In genomic region chr2:75808039-75808438, GRCh38 we compare ENCODE assay signal across 16 cellular contexts.
DNase-seq lines count a peak whose midpoint lies in the region; ATAC-seq, FAIRE-seq and TF ChIP-seq lines count a peak whose summit lies in the region.
"Had no signal": no experiment of that assay in that cellular context is flagged by ENCODE, and none has a peak within 500 bp of the region (broad histone marks: within the 10 kb centered on the region; RNA-seq: fewer than 3 reads in every experiment).

No MANE protein-coding gene starts in this region.

- no peak for FAIRE-seq in H1 (lab: Jason Lieb, UNC)

- peak; percentile 70 to 93 for ATAC-seq in lower lobe of right lung
- peak; percentile 36 to 92 for ATAC-seq in upper lobe of left lung (ENCODE audit: low FRiP score in 2 of 2)
- ATAC-seq in effector memory CD8-positive, alpha-beta T cell (replicated peaks) = no peak

- no peak overlapping the region for H2AK5ac ChIP-seq in H1 (ENCODE audit: low read depth, low read length)

- peaks cover 0 to 1% of the 10 kb centered on the region in 2 donors for H3K9me3 Mint-ChIP-seq in effector memory CD8-positive, alpha-beta T cell
- H3K9me3 Mint-ChIP-seq: CD8-positive, alpha-beta memory T cell; IgD-negative memory B cell had no signal

- H3K36me3 Mint-ChIP-seq in effector memory CD8-positive, alpha-beta T cell (ENCODE audit: insufficient read depth) = no peaks in the 10 kb centered on the region
- H3K36me3 Mint-ChIP-seq: CD8-positive, alpha-beta memory T cell; IgD-negative memory B cell had no signal

- H2BK20ac ChIP-seq in H1 (ENCODE audit: low read length) = no peak overlapping the region

- TF ChIP-seq CTCF in H1 (IDR thresholded peaks at IDR 0.05; ENCODE audit: control extremely low read depth in 1 of 3, insufficient read depth in 1 of 3, low read depth in 1 of 3, low read length in 3 of 3) (no peak), lower lobe of right lung (IDR thresholded peaks at IDR 0.05) (no peak), upper lobe of left lung (IDR thresholded peaks at IDR 0.05) (no peak)

- no peaks in the 10 kb centered on the region for H3K27me3 ChIP-seq in H1 (replicated peaks in 1 of 4; ENCODE audit: control insufficient read depth in 3 of 4, extremely low read depth in 1 of 4, insufficient read depth in 3 of 4, low read length in 3 of 4)
- H3K27me3 ChIP-seq in lower lobe of right lung (ENCODE audit: low read depth) = no peaks in the 10 kb centered on the region
- H3K27me3 ChIP-seq in upper lobe of left lung = no peaks in the 10 kb centered on the region

- no peaks in the 10 kb centered on the region for H3K4me1 Mint-ChIP-seq in effector memory CD8-positive, alpha-beta T cell (ENCODE audit: low read depth in 2 of 2)
- H3K4me1 Mint-ChIP-seq: CD8-positive, alpha-beta memory T cell; IgD-negative memory B cell had no signal

- H3K14ac ChIP-seq in H1 (ENCODE audit: insufficient read length) = no peak overlapping the region

- H3K4me3 Mint-ChIP-seq in effector memory CD8-positive, alpha-beta T cell = no peak overlapping the region
- H3K4me3 Mint-ChIP-seq: IgD-negative memory B cell had no signal

- POLR2A ChIA-PET in H1 (lab: Charles Lee; ENCODE audit: partially characterized antibody) = no interaction called here

- no peak overlapping the region for H3K4me2 ChIP-seq in H1 (ENCODE audit: insufficient read depth in 1 of 2, low read depth in 2 of 2, low read length in 2 of 2)

- WGBS in H1 (ENCODE audit: extremely low coverage in 1 of 2, insufficient coverage in 1 of 2, insufficient read length in 1 of 2, insufficient replicate concordance in 2 of 2, low coverage in 1 of 2, low lambda C conversion rate in 2 of 2, missing lambda C conversion rate in 1 of 2), 2 experiments = 89% methylated on average over 2 of the region's 2 CpGs; no CpG with 5 or more reads in 1 of the 2 experiments
- WGBS in upper lobe of left lung, 2 donors = 57 to 79% methylated on average over 2 of the region's 2 CpGs

- no peak overlapping the region for H3K4me3 ChIP-seq in H1 (ENCODE audit: extremely low read depth in 1 of 4, insufficient read depth in 2 of 4, low read depth in 3 of 4, low read length in 4 of 4)
- no peak overlapping the region for H3K4me3 ChIP-seq in lower lobe of right lung
- no peak overlapping the region for H3K4me3 ChIP-seq in upper lobe of left lung
- H3K4me3 ChIP-seq: HAP-1 had no signal

- H3K79me1 ChIP-seq in H1 (ENCODE audit: low read depth, low read length) = no peaks in the 10 kb centered on the region

- no peaks in the 10 kb centered on the region; the same call in 1 of the 2 replicates for H3K23me2 ChIP-seq in H1 (ENCODE audit: low read depth, low read length)

- H4K8ac ChIP-seq in H1 (ENCODE audit: extremely low read depth, insufficient read depth, low read length) = no peak overlapping the region

- H3K23ac ChIP-seq in H1 (ENCODE audit: insufficient read length) = no peak overlapping the region

- intact Hi-C loops in lower lobe of right lung (cut with DNase I) = no loop called here

- no peaks in the 10 kb centered on the region for H3K9me3 ChIP-seq in H1 (ENCODE audit: insufficient read depth in 2 of 2, low read depth in 1 of 2, low read length in 1 of 2)
- no peaks in the 10 kb centered on the region for H3K9me3 ChIP-seq in lower lobe of right lung
- no peaks in the 10 kb centered on the region for H3K9me3 ChIP-seq in upper lobe of left lung
- H3K9me3 ChIP-seq: HAP-1 had no signal

- TF ChIP-seq RAD21 in H1 (IDR thresholded peaks at IDR 0.05 in 1 of 2, conservative IDR thresholded peaks at IDR 0.05 in 1 of 2; ENCODE audit: low read depth in 2 of 2, low read length in 2 of 2) = no peak

- CTCF ChIA-PET in H1 (lab: Charles Lee; ENCODE audit: partially characterized antibody) = interaction anchor here (1.2 to 1.5 kb wide), 2 partner anchors 10 to 26 kb away, joined by 3 read pairs; no protein-coding TSS in a partner anchor

- H2BK12ac ChIP-seq in H1 (ENCODE audit: low read depth, low read length) = no peak overlapping the region

- H3K27ac ChIP-seq in H1 (ENCODE audit: low read depth, low read length) = no peak overlapping the region
- no peak overlapping the region for H3K27ac ChIP-seq in lower lobe of right lung
- H3K27ac ChIP-seq in upper lobe of left lung = no peak overlapping the region
- H3K27ac ChIP-seq in substantia nigra (ENCODE audit: low read depth, low read length, poor library complexity, severe bottlenecking) = no peak overlapping the region
- H3K27ac ChIP-seq: 22Rv1 had no signal

- no peak for TF ChIP-seq EP300 in H1 (IDR thresholded peaks at IDR 0.05; ENCODE audit: borderline replicate concordance in 1 of 2, low read depth in 2 of 2, low read length in 2 of 2)
- peak in 1 of 4 donors; percentile 18 for TF ChIP-seq EP300 in upper lobe of left lung (IDR thresholded peaks at IDR 0.05)

- H4K5ac ChIP-seq in H1 (ENCODE audit: insufficient read length, low read depth, low read length) = no peak overlapping the region

- no peak overlapping the region for H3K4ac ChIP-seq in H1 (replicated peaks; ENCODE audit: insufficient read length, low read depth, low read length)

- no peak overlapping the region for H3K56ac ChIP-seq in H1 (replicated peaks; ENCODE audit: insufficient read length, low read depth, low read length)

- H3K27ac Mint-ChIP-seq in effector memory CD8-positive, alpha-beta T cell = no peak overlapping the region
- H3K27ac Mint-ChIP-seq: CD8-positive, alpha-beta memory T cell had no signal

- H3K4me1 ChIP-seq in H1 (replicated peaks in 1 of 4; ENCODE audit: control insufficient read depth in 3 of 4, insufficient read depth in 4 of 4, low read length in 3 of 4) (no peaks in the 10 kb centered on the region), lower lobe of right lung (no peaks in the 10 kb centered on the region), upper lobe of left lung (no peaks in the 10 kb centered on the region)
- H3K4me1 ChIP-seq: HAP-1 had no signal

- no peaks in the 10 kb centered on the region for H3K79me2 ChIP-seq in H1 (ENCODE audit: control insufficient read depth in 1 of 2, insufficient read depth in 2 of 2, low read length in 2 of 2)

- H3K18ac ChIP-seq in H1 (ENCODE audit: extremely low read depth, low read length) = no peak overlapping the region

- no peak overlapping the region for H2BK120ac ChIP-seq in H1 (replicated peaks; ENCODE audit: low read depth, low read length)

- H2BK15ac ChIP-seq in H1 (ENCODE audit: low read length) = 0 out of 2 replicates have a peak overlapping the region, but pooled peaks have one; percentile 4

- H2BK5ac ChIP-seq in H1 (ENCODE audit: low read depth, low read length) = no peak overlapping the region

- DNase-seq in DMS53 (lab: John Stamatoyannopoulos, UW) (peak; percentile 11), DMS53 treated with DMSO at 0.1 percent for 48 hours (lab: John Stamatoyannopoulos, UW; ENCODE audit: unreplicated experiment) (no peak), H1 (ENCODE audit: low read depth in 1 of 2, low spot score in 2 of 2) (no peak), lower lobe of right lung (no peak), upper lobe of left lung (peak in 1 of 2 donors; percentile 30), substantia nigra (lab: John Stamatoyannopoulos, UW) (no peak), NCI-H1105 (lab: John Stamatoyannopoulos, UW) (no peak)
- DNase-seq in effector memory CD8-positive, alpha-beta T cell = no peak
- DNase-seq: CD8-positive, alpha-beta memory T cell; NCI-H1436 treated with DMSO at 0.1 percent for 48 hours; NCI-H2081 treated with DMSO at 0.1 percent for 48 hours; NCI-H510A; NCI-H82 had no signal

- H4K20me1 ChIP-seq in H1 (replicated peaks in 1 of 2; ENCODE audit: control insufficient read depth in 1 of 2, insufficient read depth in 2 of 2, low read length in 2 of 2) = no peaks in the 10 kb centered on the region

- H4K91ac ChIP-seq in H1 (replicated peaks; ENCODE audit: insufficient read length, low read length) = no peak overlapping the region

- H3K27me3 Mint-ChIP-seq in effector memory CD8-positive, alpha-beta T cell = peaks cover 4 to 9% of the 10 kb centered on the region in 2 donors
- H3K27me3 Mint-ChIP-seq: IgD-negative memory B cell had no signal

- no peaks in the 10 kb centered on the region for H3K36me3 ChIP-seq in H1 (ENCODE audit: control insufficient read depth in 2 of 4, insufficient read depth in 4 of 4, low read length in 3 of 4)
- no peaks in the 10 kb centered on the region for H3K36me3 ChIP-seq in lower lobe of right lung
- no peaks in the 10 kb centered on the region for H3K36me3 ChIP-seq in upper lobe of left lung
- H3K36me3 ChIP-seq: HAP-1 had no signal

- TF ChIP-seq POLR2A in H1 (IDR thresholded peaks at IDR 0.05; ENCODE audit: control extremely low read depth in 1 of 2, low read depth in 2 of 2, low read length in 2 of 2) (no peak), upper lobe of left lung (IDR thresholded peaks at IDR 0.05) (no peak)

- H2AFZ ChIP-seq in H1 (ENCODE audit: low read length) = no peak overlapping the region

- H3K9ac ChIP-seq in H1 (replicated peaks in 1 of 4; ENCODE audit: extremely low read depth in 1 of 4, low read depth in 3 of 4, low read length in 3 of 4) = no peak overlapping the region

TF ChIP-seq in H1, 55 proteins besides CTCF, POLR2A, EP300 and RAD21 (continues in another document):
- no peak for TF ChIP-seq KDM5A (IDR thresholded peaks at IDR 0.05; ENCODE audit: low read length)
- TF ChIP-seq NRF1 (IDR thresholded peaks at IDR 0.05; ENCODE audit: low read depth, low read length) = no peak
